ENCODE assay signal across 13 cellular contexts in genomic region chr1:2494323-2494693, GRCh38. TPM values are rescaled to one million over a fixed set of nuclear protein-coding genes. Genes with fewer than 3 reads are reported as not detected.
A peak's percentile ranks its signal among the peaks of the same experiment; 100 is the strongest.
DNase-seq lines count a peak whose midpoint lies in the region; ATAC-seq and TF ChIP-seq lines count a peak whose summit lies in the region.
"Had no signal": no experiment of that assay in that cellular context is flagged by ENCODE, and none has a peak within 500 bp of the region (broad histone marks: within the 10 kb centered on the region; RNA-seq: fewer than 3 reads in every experiment).

No MANE protein-coding gene starts in this region.

- H3K4me1 ChIP-seq in breast epithelium: no peaks in the 10 kb centered on the region

- TF ChIP-seq CTCF in MCF 10A (IDR thresholded peaks at IDR 0.05; ENCODE audit: unreplicated experiment) (no peak), breast epithelium (IDR thresholded peaks at IDR 0.05) (no peak), WTC11 (IDR thresholded peaks at IDR 0.05) (no peak)

- no peak overlapping the region for H3K27ac ChIP-seq in breast epithelium
- no peak overlapping the region for H3K27ac ChIP-seq in substantia nigra (ENCODE audit: low read depth, low read length, poor library complexity, severe bottlenecking)

- H3K4me3 Mint-ChIP-seq in MCF 10A (ENCODE audit: unreplicated experiment) (peak overlapping the region; percentile 25), WTC11 (no peak overlapping the region)

- H3K27ac Mint-ChIP-seq in MCF 10A (ENCODE audit: low read depth, unreplicated experiment) (peak overlapping the region; percentile 23), WTC11 (no peak overlapping the region)

- DNase-seq in MCF 10A (ENCODE audit: unreplicated experiment) (peak; percentile 84), breast epithelium (ENCODE audit: low spot score in 2 of 2) (no peak), T1000 (lab: John Stamatoyannopoulos, UW) (peak; percentile 77), iris pigment epithelial cell (ENCODE audit: low read depth) (peak; percentile 53), WTC11 (ENCODE audit: low spot score) (no peak), substantia nigra (lab: John Stamatoyannopoulos, UW) (no peak), NCI-H2107 treated with DMSO at 0.1 percent for 48 hours (lab: John Stamatoyannopoulos, UW; ENCODE audit: unreplicated experiment) (no peak)
- DNase-seq: activated T-cell treated with anti-CD3 and anti-CD28 coated beads for 4 hours; NCI-H2081; stimulated activated CD8-positive, alpha-beta memory T cell treated with anti-CD3 and anti-CD28 coated beads, Interleukin-4, amount 100 ng/mL, for 48 hours; T-helper 1 cell had no signal

- no TSS peak for BruUV-seq in MCF 10A (replicated peaks; lab: Mats Ljungman, UMichigan)

- no peaks in the 10 kb centered on the region for H3K9me3 ChIP-seq in breast epithelium

- H3K27me3 Mint-ChIP-seq in MCF 10A (ENCODE audit: insufficient read depth, unreplicated experiment) (no peaks in the 10 kb centered on the region), WTC11 (ENCODE audit: low read depth) (no peaks in the 10 kb centered on the region)

- POLR2A ChIA-PET in MCF 10A (lab: Yijun Ruan, JAX) (interaction anchor here (1.0 to 1.6 kb wide), 4 partner anchors 14 to 65 kb away, joined by 3 to 4 read pairs (median 3); partner anchors contain the start of gene PANK4), WTC11 (lab: Charles Lee) (no interaction called here)

- no peaks in the 10 kb centered on the region for H3K36me3 ChIP-seq in breast epithelium

- ATAC-seq in WTC11: no peak
- no peak for ATAC-seq in HG03097 (IDR thresholded peaks at IDR 0.05; ENCODE audit: low FRiP score, unreplicated experiment)

- intact Hi-C loops in MCF 10A (cut with micrococcal nuclease): loop anchor here (5.0 kb wide), 1 partner anchor 53 kb away; no protein-coding TSS in a partner anchor
- intact Hi-C loops in breast epithelium (cut with DNase I; ENCODE audit: low total_unique reads): loop anchor here (10.0 kb wide), 1 partner anchor 510 kb away; no protein-coding TSS in a partner anchor

- H3K36me3 Mint-ChIP-seq in MCF 10A (ENCODE audit: insufficient read depth, unreplicated experiment) (peaks cover 25% of the 10 kb centered on the region), WTC11 (no peaks in the 10 kb centered on the region)

- no peak overlapping the region for H3K4me3 ChIP-seq in breast epithelium

- H3K4me1 Mint-ChIP-seq in MCF 10A (ENCODE audit: insufficient read depth, unreplicated experiment) (peaks cover 13% of the 10 kb centered on the region), WTC11 (no peaks in the 10 kb centered on the region)

- H3K9me3 Mint-ChIP-seq in MCF 10A (ENCODE audit: unreplicated experiment) (no peaks in the 10 kb centered on the region), WTC11 (no peaks in the 10 kb centered on the region)

- TF ChIP-seq POLR2A in breast epithelium (IDR thresholded peaks at IDR 0.05): no peak

- no peaks in the 10 kb centered on the region for H3K27me3 ChIP-seq in breast epithelium

- CTCF ChIA-PET in MCF 10A (lab: Yijun Ruan, JAX): interaction anchor here (0.6 to 0.9 kb wide), 3 partner anchors 27 to 60 kb away, joined by 3 to 4 read pairs (median 3); no protein-coding TSS in a partner anchor
- CTCF ChIA-PET in WTC11 (lab: Charles Lee): no interaction called here

TF ChIP-seq in WTC11, 78 proteins besides CTCF, POLR2A, EP300 and RAD21:
- TF ChIP-seq ZNF396 (CRISPR knock-in tag; IDR thresholded peaks at IDR 0.05; ENCODE audit: borderline replicate concordance) (no peak), MXD4 (CRISPR knock-in tag; IDR thresholded peaks at IDR 0.05; ENCODE audit: borderline replicate concordance) (no peak), ZSCAN18 (CRISPR knock-in tag; IDR thresholded peaks at IDR 0.05) (no peak), E2F4 (CRISPR knock-in tag; IDR thresholded peaks at IDR 0.05; ENCODE audit: borderline replicate concordance, low read depth) (no peak), CBFB (CRISPR knock-in tag; IDR thresholded peaks at IDR 0.05; ENCODE audit: low read depth) (no peak), GRHL2 (CRISPR knock-in tag; IDR thresholded peaks at IDR 0.05; ENCODE audit: insufficient replicate concordance, severe bottlenecking) (no peak), NR1H2 (CRISPR knock-in tag; IDR thresholded peaks at IDR 0.05) (no peak), NFE2L1 (CRISPR knock-in tag; IDR thresholded peaks at IDR 0.05) (no peak), NFYB (CRISPR knock-in tag; conservative IDR thresholded peaks at IDR 0.05; ENCODE audit: low read depth) (no peak)
- TF ChIP-seq, protein P1, sequence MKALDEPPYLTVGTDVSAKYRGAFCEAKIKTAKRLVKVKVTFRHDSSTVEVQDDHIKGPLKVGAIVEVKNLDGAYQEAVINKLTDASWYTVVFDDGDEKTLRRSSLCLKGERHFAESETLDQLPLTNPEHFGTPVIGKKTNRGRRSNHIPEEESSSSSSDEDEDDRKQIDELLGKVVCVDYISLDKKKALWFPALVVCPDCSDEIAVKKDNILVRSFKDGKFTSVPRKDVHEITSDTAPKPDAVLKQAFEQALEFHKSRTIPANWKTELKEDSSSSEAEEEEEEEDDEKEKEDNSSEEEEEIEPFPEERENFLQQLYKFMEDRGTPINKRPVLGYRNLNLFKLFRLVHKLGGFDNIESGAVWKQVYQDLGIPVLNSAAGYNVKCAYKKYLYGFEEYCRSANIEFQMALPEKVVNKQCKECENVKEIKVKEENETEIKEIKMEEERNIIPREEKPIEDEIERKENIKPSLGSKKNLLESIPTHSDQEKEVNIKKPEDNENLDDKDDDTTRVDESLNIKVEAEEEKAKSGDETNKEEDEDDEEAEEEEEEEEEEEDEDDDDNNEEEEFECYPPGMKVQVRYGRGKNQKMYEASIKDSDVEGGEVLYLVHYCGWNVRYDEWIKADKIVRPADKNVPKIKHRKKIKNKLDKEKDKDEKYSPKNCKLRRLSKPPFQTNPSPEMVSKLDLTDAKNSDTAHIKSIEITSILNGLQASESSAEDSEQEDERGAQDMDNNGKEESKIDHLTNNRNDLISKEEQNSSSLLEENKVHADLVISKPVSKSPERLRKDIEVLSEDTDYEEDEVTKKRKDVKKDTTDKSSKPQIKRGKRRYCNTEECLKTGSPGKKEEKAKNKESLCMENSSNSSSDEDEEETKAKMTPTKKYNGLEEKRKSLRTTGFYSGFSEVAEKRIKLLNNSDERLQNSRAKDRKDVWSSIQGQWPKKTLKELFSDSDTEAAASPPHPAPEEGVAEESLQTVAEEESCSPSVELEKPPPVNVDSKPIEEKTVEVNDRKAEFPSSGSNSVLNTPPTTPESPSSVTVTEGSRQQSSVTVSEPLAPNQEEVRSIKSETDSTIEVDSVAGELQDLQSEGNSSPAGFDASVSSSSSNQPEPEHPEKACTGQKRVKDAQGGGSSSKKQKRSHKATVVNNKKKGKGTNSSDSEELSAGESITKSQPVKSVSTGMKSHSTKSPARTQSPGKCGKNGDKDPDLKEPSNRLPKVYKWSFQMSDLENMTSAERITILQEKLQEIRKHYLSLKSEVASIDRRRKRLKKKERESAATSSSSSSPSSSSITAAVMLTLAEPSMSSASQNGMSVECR (CRISPR knock-in tag; IDR thresholded peaks at IDR 0.05; ENCODE audit: borderline replicate concordance): no peak
TF ChIP-seq in WTC11: peak in this region for 0.

RNA-seq across cellular contexts. Expression of gene PLCH2, which starts 18.2 kb away (rescaled TPM):
- 92.6 and 123 TPM in 2 replicates for total RNA-seq in MCF 10A (2022)
- total RNA-seq in breast epithelium: 10 to 100 TPM in 2 of 3 donors, under 1 TPM in 1; 0.16 to 12.0 (median 10.2) TPM
- 0.05 to 0.18 TPM (median 0.17 TPM) in 3 replicates for total RNA-seq in WTC11 (2021)
- total RNA-seq: A673 had no signal

RNA-seq across cellular contexts. Expression of gene PANK4, which starts 32.1 kb away (rescaled TPM):
- total RNA-seq in MCF 10A (2022): 22.1 and 25.4 TPM in 2 replicates
- total RNA-seq in breast epithelium: 10 to 100 TPM; 16.5 to 32.8 (median 31.3) TPM
- 35.2 to 52.5 TPM (median 36.7 TPM) in 3 replicates for total RNA-seq in WTC11 (2021)

RNA-seq across cellular contexts. Expression of gene HES5, which starts 35.8 kb away (rescaled TPM):
- total RNA-seq in MCF 10A (2022) (not detected in 2 replicates), breast epithelium (not detected), WTC11 (2021) (0.21 to 0.23 TPM in 2 of 3 replicates, not detected in the other)
- total RNA-seq: A673 had no signal

Comparison
In these comparisons a context has a peak if more than half of its experiments do, and no peak if none do; other contexts are left out.
1. DNase-seq: peak in MCF 10A (single experiment), T1000 (single experiment) and iris pigment epithelial cell (single experiment); none in breast epithelium (0 of 2), WTC11 (single experiment), substantia nigra (0 of 49) and NCI-H2107 treated with DMSO at 0.1 percent for 48 hours (single experiment).